ENCODE assay signal across 14 cellular contexts in genomic region chr18:49613141-49613641, GRCh38. TPM values are rescaled to one million over a fixed set of nuclear protein-coding genes. Genes with fewer than 3 reads are reported as not detected.
DNase-seq lines count a peak whose midpoint lies in the region; ATAC-seq, FAIRE-seq and TF ChIP-seq lines count a peak whose summit lies in the region.
"Had no signal": no experiment of that assay in that cellular context is flagged by ENCODE, and none has a peak within 500 bp of the region (broad histone marks: within the 10 kb centered on the region; RNA-seq: fewer than 3 reads in every experiment).

No MANE protein-coding gene starts in this region.

- no peak for TF ChIP-seq POLR2A in thyroid gland (IDR thresholded peaks at IDR 0.05)

- peaks cover 7 to 8% of the 10 kb centered on the region in 2 donors for H3K4me1 ChIP-seq in kidney (ENCODE audit: control insufficient read depth in 1 of 2, insufficient read depth in 1 of 2, low read depth in 1 of 2, low read length in 2 of 2)
- peaks cover 31 to 39% of the 10 kb centered on the region in 2 donors for H3K4me1 ChIP-seq in thyroid gland
- peaks cover 5% of the 10 kb centered on the region for H3K4me1 ChIP-seq in colonic mucosa
- H3K4me1 ChIP-seq: gastrocnemius medialis, right lobe of liver had no signal

- DNase-seq in NCI-H748 (lab: John Stamatoyannopoulos, UW; ENCODE audit: unreplicated experiment) (peak; percentile 80), NCI-H748 treated with DMSO at 0.1 percent for 48 hours (lab: John Stamatoyannopoulos, UW) (no peak), kidney (peak; percentile 84), thyroid gland (peak; percentile 23 to 47), colonic mucosa (no peak)
- DNase-seq: activated CD8-positive, alpha-beta memory T cell treated with anti-CD3 and anti-CD28 coated beads for 24 hours; gastrocnemius medialis; NCI-H1092; right lobe of liver had no signal

- H3K9ac ChIP-seq in kidney (ENCODE audit: low read length in 2 of 2) (no peak overlapping the region), colonic mucosa (ENCODE audit: low read depth in 2 of 2, low read length in 2 of 2) (no peak overlapping the region)

- FAIRE-seq in kidney (lab: Jason Lieb, UNC) = no peak

- intact Hi-C loops in kidney (cut with DNase I) = no loop called here
- intact Hi-C loops in thyroid gland (cut with DNase I) = no loop called here
- intact Hi-C loops in colonic mucosa (cut with DNase I) = no loop called here

- WGBS in thyroid gland, 2 donors = 13 to 26% methylated on average over 5 to 6 of the region's 7 CpGs

- H3K27me3 ChIP-seq in thyroid gland = no peaks in the 10 kb centered on the region
- H3K27me3 ChIP-seq in colonic mucosa = no peaks in the 10 kb centered on the region
- H3K27me3 ChIP-seq: gastrocnemius medialis, right lobe of liver had no signal

- ATAC-seq in HG02884 (IDR thresholded peaks at IDR 0.05; ENCODE audit: unreplicated experiment) (no peak), HG03039 (IDR thresholded peaks at IDR 0.05; ENCODE audit: unreplicated experiment) (no peak)
- ATAC-seq: gastrocnemius medialis had no signal

- H3K27ac ChIP-seq in VCaP (peak overlapping the region; percentile 55), kidney (ENCODE audit: low read depth in 2 of 2, low read length in 2 of 2) (no peak overlapping the region), thyroid gland (peak overlapping the region in 2 of 3 donors; percentile 71 to 78), colonic mucosa (no peak overlapping the region)
- H3K27ac ChIP-seq: gastrocnemius medialis, right lobe of liver, suprapubic skin had no signal

- H3K9me3 ChIP-seq in kidney (ENCODE audit: control insufficient read depth in 1 of 2, low read length in 2 of 2) = no peaks in the 10 kb centered on the region
- H3K9me3 ChIP-seq in thyroid gland = no peaks in the 10 kb centered on the region
- H3K9me3 ChIP-seq in colonic mucosa = no peaks in the 10 kb centered on the region
- H3K9me3 ChIP-seq: gastrocnemius medialis, right lobe of liver, suprapubic skin had no signal

- TF ChIP-seq CTCF in VCaP (conservative IDR thresholded peaks at IDR 0.05) (no peak), kidney (IDR thresholded peaks at IDR 0.05; ENCODE audit: borderline replicate concordance, extremely low read depth, insufficient read depth) (no peak), thyroid gland (IDR thresholded peaks at IDR 0.05) (no peak), colonic mucosa (IDR thresholded peaks at IDR 0.05) (no peak)

- no peaks in the 10 kb centered on the region for H3K36me3 ChIP-seq in kidney (ENCODE audit: control insufficient read depth in 1 of 2, insufficient read depth in 2 of 2, low read length in 2 of 2)
- no peaks in the 10 kb centered on the region for H3K36me3 ChIP-seq in thyroid gland
- no peaks in the 10 kb centered on the region for H3K36me3 ChIP-seq in colonic mucosa
- H3K36me3 ChIP-seq: gastrocnemius medialis, right lobe of liver, suprapubic skin had no signal

- H3K4me3 ChIP-seq in kidney (ENCODE audit: low read length in 2 of 2) (no peak overlapping the region), thyroid gland (replicated peaks in 1 of 3) (no peak overlapping the region), colonic mucosa (no peak overlapping the region)
- H3K4me3 ChIP-seq: gastrocnemius medialis, lung, right lobe of liver, suprapubic skin had no signal

RNA-seq across cellular contexts. Expression of gene LIPG, which starts 51.3 kb away (rescaled TPM):
- total RNA-seq in kidney (50.9 TPM), thyroid gland (100 to 1,000 TPM; 230 to 981 (median 515) TPM), colonic mucosa (10 to 100 TPM; 25.5 to 32.1 TPM)
- 4.8 TPM for polyA plus RNA-seq in kidney (ENCODE audit: insufficient read depth, low read depth, low replicate concordance)

Comparison
In these comparisons a context has a peak if more than half of its experiments do, and no peak if none do; other contexts are left out.
1. DNase-seq: peak in NCI-H748 (single experiment), kidney (single experiment) and thyroid gland (2 of 2); none in NCI-H748 treated with DMSO at 0.1 percent for 48 hours (single experiment) and colonic mucosa (single experiment).
2. H3K27ac ChIP-seq: peak in VCaP (single experiment) and thyroid gland (2 of 3); none in kidney (0 of 2) and colonic mucosa (single experiment).